Comparison of ENCODE assay signal across 1 cellular context in the genomic region with DNA sequence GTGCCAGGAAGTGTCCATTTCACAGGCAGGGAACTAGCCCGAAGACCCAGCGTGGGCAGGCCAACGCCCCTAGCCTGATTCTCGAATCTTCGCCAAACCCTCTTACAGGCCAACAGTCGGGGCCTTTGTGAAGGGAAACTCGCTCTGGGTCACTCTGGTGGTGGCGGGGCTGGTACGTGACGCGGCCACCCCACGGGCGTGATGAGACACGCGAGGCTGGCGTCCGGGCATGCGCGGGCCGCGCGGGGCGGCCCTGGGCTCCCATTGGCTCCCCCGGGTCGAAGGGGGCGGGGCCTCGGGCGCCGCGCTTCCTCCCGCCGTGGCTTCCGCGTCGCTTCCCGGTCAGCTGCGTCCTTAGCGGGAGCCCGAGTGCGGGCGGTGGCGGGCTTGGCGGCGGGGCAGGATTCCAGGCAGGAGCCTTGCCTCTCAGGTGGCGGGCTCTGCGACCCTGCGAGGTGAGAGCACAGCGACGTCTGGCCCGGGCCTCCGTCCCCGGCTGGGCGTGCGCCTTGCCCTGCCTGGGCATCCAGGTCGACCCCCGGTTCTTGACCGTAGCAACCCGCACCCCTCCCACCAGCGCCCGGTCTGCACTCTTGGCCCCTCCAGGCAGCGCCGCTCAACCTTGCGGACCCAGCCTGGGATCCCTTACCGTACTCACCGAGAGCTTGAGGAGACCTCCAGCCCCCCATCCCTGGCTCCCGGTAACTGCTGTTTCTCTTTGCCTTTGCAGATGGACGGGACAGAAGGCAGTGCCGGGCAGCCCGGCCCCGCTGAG.
A peak's percentile ranks its signal among the peaks of the same experiment; 100 is the strongest.
TF ChIP-seq lines count a peak whose summit lies in the region.

Gene FRMD8, plus strand, starts transcription at position 331 of the 775 bp plus-strand sequence. Its CDS starts 400 bp downstream, at position 731.

TF ChIP-seq in K562, 482 proteins besides CTCF, POLR2A, EP300 and RAD21 (continued from another document and continues in another):
- TF ChIP-seq ZNF830 (CRISPR knock-in tag; IDR thresholded peaks at IDR 0.05) (0 out of 2 replicates have a peak, but pooled peaks have one; percentile 50), PRDM10 (IDR thresholded peaks at IDR 0.05; ENCODE audit: partially characterized antibody) (peak; percentile 50), ZBTB7A (IDR thresholded peaks at IDR 0.05; ENCODE audit: borderline replicate concordance, control insufficient read depth, low read depth, low read length) (peak; percentile 55), GABPB1 (CRISPR knock-in tag; IDR thresholded peaks at IDR 0.05) (peak; percentile 46; the same call in 1 of the 2 replicates), SMAD2 (IDR thresholded peaks at IDR 0.05; ENCODE audit: low read depth, low read length) (no peak), TCF7L2 (IDR thresholded peaks at IDR 0.05; ENCODE audit: low read depth, low read length) (no peak), GATA2 (CRISPR knock-in tag; IDR thresholded peaks at IDR 0.05) (no peak), ZNF184 (CRISPR knock-in tag; IDR thresholded peaks at IDR 0.05) (no peak), ELF2 (CRISPR knock-in tag; IDR thresholded peaks at IDR 0.05) (no peak), KAT7 (CRISPR knock-in tag; IDR thresholded peaks at IDR 0.05; ENCODE audit: borderline replicate concordance) (0 out of 2 replicates have a peak, but pooled peaks have one; percentile 78), KLF10 (CRISPR knock-in tag; IDR thresholded peaks at IDR 0.05) (no peak), HDAC1 (IDR thresholded peaks at IDR 0.05) (peak in 1 of 2 experiments; percentile 80; a peak in 2 of 4 replicates), KLF6 (CRISPR knock-in tag; IDR thresholded peaks at IDR 0.05; ENCODE audit: borderline replicate concordance) (peak; percentile 45; the same call in 1 of the 2 replicates), MBD2 (IDR thresholded peaks at IDR 0.05; ENCODE audit: borderline replicate concordance, low read depth) (no peak; the same call in 1 of the 2 replicates), ZNF280A (IDR thresholded peaks at IDR 0.05; ENCODE audit: low read depth, partially characterized antibody) (no peak), NFIC (IDR thresholded peaks at IDR 0.05) (peak; percentile 64), CSDE1 (IDR thresholded peaks at IDR 0.05) (no peak), FOSL1 (tag; conservative IDR thresholded peaks at IDR 0.05) (no peak), POLR3G (IDR thresholded peaks at IDR 0.05; ENCODE audit: extremely low read depth, insufficient read length, insufficient replicate concordance) (no peak), ZNF12 (CRISPR knock-in tag; IDR thresholded peaks at IDR 0.05) (peak; percentile 27; the same call in 1 of the 2 replicates), RBBP5 (IDR thresholded peaks at IDR 0.05; ENCODE audit: borderline replicate concordance, insufficient read depth, low read length, poor library complexity, severe bottlenecking) (peak; percentile 44), ELK1 (CRISPR knock-in tag; IDR thresholded peaks at IDR 0.05) (no peak), RB1 (IDR thresholded peaks at IDR 0.05; ENCODE audit: low read depth) (peak; percentile 92), GTF3C2 (IDR thresholded peaks at IDR 0.05; ENCODE audit: borderline replicate concordance, extremely low read depth, insufficient read length) (no peak), ZNF124 (CRISPR knock-in tag; IDR thresholded peaks at IDR 0.05) (no peak), NR3C1 (CRISPR knock-in tag; IDR thresholded peaks at IDR 0.05) (no peak), BRD9 (IDR thresholded peaks at IDR 0.05; ENCODE audit: low read depth, partially characterized antibody) (no peak), GATAD2B (IDR thresholded peaks at IDR 0.05; ENCODE audit: borderline replicate concordance) (peak; percentile 100), RCOR1 (IDR thresholded peaks at IDR 0.05; ENCODE audit: borderline replicate concordance in 1 of 2, low read depth in 2 of 2, low read length in 2 of 2) (no peak), TAF7 (tag; IDR thresholded peaks at IDR 0.05) (0 out of 2 replicates have a peak, but pooled peaks have one; percentile 34), NFYB (IDR thresholded peaks at IDR 0.05; ENCODE audit: extremely low read depth, insufficient read length) (peak; percentile 84), SMARCA4 (IDR thresholded peaks at IDR 0.05) (no peak), CBX5 (IDR thresholded peaks at IDR 0.05; ENCODE audit: borderline replicate concordance, low read depth) (no peak), ZNF766 (CRISPR knock-in tag; conservative IDR thresholded peaks at IDR 0.05) (no peak), SIX5 (IDR thresholded peaks at IDR 0.05; ENCODE audit: borderline replicate concordance in 1 of 2, insufficient read depth in 1 of 2, low read depth in 1 of 2, low read length in 2 of 2) (no peak)
- TF ChIP-seq, protein P1, sequence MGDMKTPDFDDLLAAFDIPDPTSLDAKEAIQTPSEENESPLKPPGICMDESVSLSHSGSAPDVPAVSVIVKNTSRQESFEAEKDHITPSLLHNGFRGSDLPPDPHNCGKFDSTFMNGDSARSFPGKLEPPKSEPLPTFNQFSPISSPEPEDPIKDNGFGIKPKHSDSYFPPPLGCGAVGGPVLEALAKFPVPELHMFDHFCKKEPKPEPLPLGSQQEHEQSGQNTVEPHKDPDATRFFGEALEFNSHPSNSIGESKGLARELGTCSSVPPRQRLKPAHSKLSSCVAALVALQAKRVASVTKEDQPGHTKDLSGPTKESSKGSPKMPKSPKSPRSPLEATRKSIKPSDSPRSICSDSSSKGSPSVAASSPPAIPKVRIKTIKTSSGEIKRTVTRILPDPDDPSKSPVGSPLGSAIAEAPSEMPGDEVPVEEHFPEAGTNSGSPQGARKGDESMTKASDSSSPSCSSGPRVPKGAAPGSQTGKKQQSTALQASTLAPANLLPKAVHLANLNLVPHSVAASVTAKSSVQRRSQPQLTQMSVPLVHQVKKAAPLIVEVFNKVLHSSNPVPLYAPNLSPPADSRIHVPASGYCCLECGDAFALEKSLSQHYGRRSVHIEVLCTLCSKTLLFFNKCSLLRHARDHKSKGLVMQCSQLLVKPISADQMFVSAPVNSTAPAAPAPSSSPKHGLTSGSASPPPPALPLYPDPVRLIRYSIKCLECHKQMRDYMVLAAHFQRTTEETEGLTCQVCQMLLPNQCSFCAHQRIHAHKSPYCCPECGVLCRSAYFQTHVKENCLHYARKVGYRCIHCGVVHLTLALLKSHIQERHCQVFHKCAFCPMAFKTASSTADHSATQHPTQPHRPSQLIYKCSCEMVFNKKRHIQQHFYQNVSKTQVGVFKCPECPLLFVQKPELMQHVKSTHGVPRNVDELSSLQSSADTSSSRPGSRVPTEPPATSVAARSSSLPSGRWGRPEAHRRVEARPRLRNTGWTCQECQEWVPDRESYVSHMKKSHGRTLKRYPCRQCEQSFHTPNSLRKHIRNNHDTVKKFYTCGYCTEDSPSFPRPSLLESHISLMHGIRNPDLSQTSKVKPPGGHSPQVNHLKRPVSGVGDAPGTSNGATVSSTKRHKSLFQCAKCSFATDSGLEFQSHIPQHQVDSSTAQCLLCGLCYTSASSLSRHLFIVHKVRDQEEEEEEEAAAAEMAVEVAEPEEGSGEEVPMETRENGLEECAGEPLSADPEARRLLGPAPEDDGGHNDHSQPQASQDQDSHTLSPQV (IDR thresholded peaks at IDR 0.05): peak; percentile 98
- TF ChIP-seq, protein P2, sequence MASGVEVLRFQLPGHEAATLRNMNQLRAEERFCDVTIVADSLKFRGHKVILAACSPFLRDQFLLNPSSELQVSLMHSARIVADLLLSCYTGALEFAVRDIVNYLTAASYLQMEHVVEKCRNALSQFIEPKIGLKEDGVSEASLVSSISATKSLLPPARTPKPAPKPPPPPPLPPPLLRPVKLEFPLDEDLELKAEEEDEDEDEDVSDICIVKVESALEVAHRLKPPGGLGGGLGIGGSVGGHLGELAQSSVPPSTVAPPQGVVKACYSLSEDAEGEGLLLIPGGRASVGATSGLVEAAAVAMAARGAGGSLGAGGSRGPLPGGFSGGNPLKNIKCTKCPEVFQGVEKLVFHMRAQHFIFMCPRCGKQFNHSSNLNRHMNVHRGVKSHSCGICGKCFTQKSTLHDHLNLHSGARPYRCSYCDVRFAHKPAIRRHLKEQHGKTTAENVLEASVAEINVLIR (CRISPR knock-in tag; IDR thresholded peaks at IDR 0.05): no peak
- TF ChIP-seq, protein P3, sequence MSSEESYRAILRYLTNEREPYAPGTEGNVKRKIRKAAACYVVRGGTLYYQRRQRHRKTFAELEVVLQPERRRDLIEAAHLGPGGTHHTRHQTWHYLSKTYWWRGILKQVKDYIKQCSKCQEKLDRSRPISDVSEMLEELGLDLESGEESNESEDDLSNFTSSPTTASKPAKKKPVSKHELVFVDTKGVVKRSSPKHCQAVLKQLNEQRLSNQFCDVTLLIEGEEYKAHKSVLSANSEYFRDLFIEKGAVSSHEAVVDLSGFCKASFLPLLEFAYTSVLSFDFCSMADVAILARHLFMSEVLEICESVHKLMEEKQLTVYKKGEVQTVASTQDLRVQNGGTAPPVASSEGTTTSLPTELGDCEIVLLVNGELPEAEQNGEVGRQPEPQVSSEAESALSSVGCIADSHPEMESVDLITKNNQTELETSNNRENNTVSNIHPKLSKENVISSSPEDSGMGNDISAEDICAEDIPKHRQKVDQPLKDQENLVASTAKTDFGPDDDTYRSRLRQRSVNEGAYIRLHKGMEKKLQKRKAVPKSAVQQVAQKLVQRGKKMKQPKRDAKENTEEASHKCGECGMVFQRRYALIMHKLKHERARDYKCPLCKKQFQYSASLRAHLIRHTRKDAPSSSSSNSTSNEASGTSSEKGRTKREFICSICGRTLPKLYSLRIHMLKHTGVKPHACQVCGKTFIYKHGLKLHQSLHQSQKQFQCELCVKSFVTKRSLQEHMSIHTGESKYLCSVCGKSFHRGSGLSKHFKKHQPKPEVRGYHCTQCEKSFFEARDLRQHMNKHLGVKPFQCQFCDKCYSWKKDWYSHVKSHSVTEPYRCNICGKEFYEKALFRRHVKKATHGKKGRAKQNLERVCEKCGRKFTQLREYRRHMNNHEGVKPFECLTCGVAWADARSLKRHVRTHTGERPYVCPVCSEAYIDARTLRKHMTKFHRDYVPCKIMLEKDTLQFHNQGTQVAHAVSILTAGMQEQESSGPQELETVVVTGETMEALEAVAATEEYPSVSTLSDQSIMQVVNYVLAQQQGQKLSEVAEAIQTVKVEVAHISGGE (CRISPR knock-in tag; IDR thresholded peaks at IDR 0.05): peak in 1 of 3 experiments; percentile 46; a peak in 1 of 6 replicates
